Comparison of ENCODE assay signal across 1 cellular context in the genomic region with DNA sequence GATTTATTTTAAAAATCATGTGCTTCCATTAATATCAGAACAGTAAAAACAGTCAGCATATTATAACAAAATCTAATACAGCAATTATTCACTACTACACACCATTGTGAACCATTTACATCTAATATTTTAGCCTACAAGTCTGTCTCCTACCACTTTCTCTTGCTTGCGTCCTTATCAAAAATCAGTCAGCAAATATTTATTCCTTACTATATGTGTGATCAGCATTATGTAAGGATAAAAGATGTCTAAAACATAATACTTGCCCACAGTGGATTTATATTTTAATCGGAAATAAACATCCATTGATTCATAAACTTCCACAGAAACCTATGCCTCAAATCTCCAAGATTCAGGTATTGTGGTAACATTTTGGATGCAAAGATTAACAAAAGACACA.
TF ChIP-seq lines count a peak whose summit lies in the region.

No MANE protein-coding gene starts in this region.

TF ChIP-seq in HepG2, 621 proteins besides CTCF, POLR2A, EP300 and RAD21 (continued from another document):
- TF ChIP-seq, protein P1, sequence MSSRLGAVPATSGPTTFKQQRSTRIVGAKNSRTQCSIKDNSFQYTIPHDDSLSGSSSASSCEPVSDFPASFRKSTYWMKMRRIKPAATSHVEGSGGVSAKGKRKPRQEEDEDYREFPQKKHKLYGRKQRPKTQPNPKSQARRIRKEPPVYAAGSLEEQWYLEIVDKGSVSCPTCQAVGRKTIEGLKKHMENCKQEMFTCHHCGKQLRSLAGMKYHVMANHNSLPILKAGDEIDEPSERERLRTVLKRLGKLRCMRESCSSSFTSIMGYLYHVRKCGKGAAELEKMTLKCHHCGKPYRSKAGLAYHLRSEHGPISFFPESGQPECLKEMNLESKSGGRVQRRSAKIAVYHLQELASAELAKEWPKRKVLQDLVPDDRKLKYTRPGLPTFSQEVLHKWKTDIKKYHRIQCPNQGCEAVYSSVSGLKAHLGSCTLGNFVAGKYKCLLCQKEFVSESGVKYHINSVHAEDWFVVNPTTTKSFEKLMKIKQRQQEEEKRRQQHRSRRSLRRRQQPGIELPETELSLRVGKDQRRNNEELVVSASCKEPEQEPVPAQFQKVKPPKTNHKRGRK (CRISPR knock-in tag; IDR thresholded peaks at IDR 0.05): no peak
- TF ChIP-seq MAFF (IDR thresholded peaks at IDR 0.05; ENCODE audit: low read depth, low read length): peak; percentile 68
TF ChIP-seq in HepG2: peak in this region for 2.
